Comparison of ENCODE assay signal across 14 cellular contexts in genomic region chr18:28365406-28365805, GRCh38.
DNase-seq lines count a peak whose midpoint lies in the region; ATAC-seq and TF ChIP-seq lines count a peak whose summit lies in the region.
"Had no signal": no experiment of that assay in that cellular context is flagged by ENCODE, and none has a peak within 500 bp of the region (broad histone marks: within the 10 kb centered on the region; RNA-seq: fewer than 3 reads in every experiment).

No MANE protein-coding gene starts in this region.

- peak; percentile 28 for DNase-seq in HS-5 (ENCODE audit: low read depth)
- peak; percentile 93 for DNase-seq in PC-3
- peak; percentile 86 for DNase-seq in epithelial cell of esophagus (ENCODE audit: low read depth)
- DNase-seq in renal cortical epithelial cell (ENCODE audit: low read depth): peak; percentile 80
- DNase-seq in BE2C: no peak
- DNase-seq in A172 (ENCODE audit: low spot score): no peak
- DNase-seq: activated CD4-positive, alpha-beta T cell treated with anti-CD3 and anti-CD28 coated beads, Interleukin-2, amount 10 ng/mL, durations not matched to agents 7 days and 5 days; erythroblast; NCI-H1048; T-helper 2 cell had no signal

- no peak overlapping the region for H3K4me3 ChIP-seq in PC-3 (ENCODE audit: low read length)
- H3K4me3 ChIP-seq in epithelial cell of esophagus (ENCODE audit: low read length): no peak overlapping the region
- H3K4me3 ChIP-seq in BE2C (ENCODE audit: low read depth, low read length): no peak overlapping the region
- H3K4me3 ChIP-seq: cardiac muscle cell, GM23338 had no signal

- intact Hi-C loops in PC-3 (cut with micrococcal nuclease): loop anchor here (5.0 to 10.0 kb wide), 3 partner anchors 188 to 799 kb away; partner anchors contain the start of gene CDH2

- H3K9me2 ChIP-seq in PC-3 (replicated peaks; ENCODE audit: low read length): no peaks in the 10 kb centered on the region

- H3K9ac ChIP-seq in PC-3 (ENCODE audit: low read length): no peak overlapping the region

- no peak for TF ChIP-seq CTCF in PC-3 (conservative IDR thresholded peaks at IDR 0.05; ENCODE audit: low read depth, low read length)
- TF ChIP-seq CTCF in epithelial cell of esophagus (IDR thresholded peaks at IDR 0.05; ENCODE audit: insufficient read depth, low read depth, low read length, missing control alignments): no peak
- no peak for TF ChIP-seq CTCF in BE2C (IDR thresholded peaks at IDR 0.05; ENCODE audit: low read depth, low read length)

- H3K9me3 ChIP-seq in PC-3 (ENCODE audit: low read length) (no peaks in the 10 kb centered on the region), BE2C (no peaks in the 10 kb centered on the region)

- no peaks in the 10 kb centered on the region for H3K79me2 ChIP-seq in PC-3 (ENCODE audit: low read length)

- CTCF ChIA-PET in PC-3 (lab: Charles Lee): no interaction called here

- no TSS peak for BruUV-seq in PC-3 (replicated peaks; lab: Mats Ljungman, UMichigan)

- no peaks in the 10 kb centered on the region for H3F3A ChIP-seq in PC-3 (ENCODE audit: low read length, unreplicated experiment)

- H3K36me3 ChIP-seq in PC-3 (ENCODE audit: low read depth, low read length) (no peaks in the 10 kb centered on the region), BE2C (no peaks in the 10 kb centered on the region)
- H3K36me3 ChIP-seq: cardiac muscle cell had no signal

- H3K27me3 ChIP-seq in PC-3 (ENCODE audit: low read length): no peaks in the 10 kb centered on the region
- H3K27me3 ChIP-seq in BE2C: no peaks in the 10 kb centered on the region
- H3K27me3 ChIP-seq: cardiac muscle cell had no signal

- POLR2A ChIA-PET in PC-3 (lab: Charles Lee; ENCODE audit: unreplicated experiment): no interaction called here

- H3K4me1 ChIP-seq in PC-3 (ENCODE audit: insufficient read depth, low read length) (peaks cover 23% of the 10 kb centered on the region), BE2C (no peaks in the 10 kb centered on the region)

- no peak overlapping the region for H2AFZ ChIP-seq in PC-3 (ENCODE audit: low read length)
- H2AFZ ChIP-seq: GM23338 had no signal

- peak overlapping the region; percentile 56 for H3K4me2 ChIP-seq in PC-3 (ENCODE audit: low read length)
- H3K4me2 ChIP-seq: GM23338 had no signal

- peak; percentile 80 for ATAC-seq in PC-3
- no peak for ATAC-seq in GM21737 (IDR thresholded peaks at IDR 0.05; ENCODE audit: unreplicated experiment)
- ATAC-seq: GM23338 had no signal

- H4K20me1 ChIP-seq in PC-3 (ENCODE audit: low read length): no peaks in the 10 kb centered on the region

- peak overlapping the region; percentile 53 for H3K27ac ChIP-seq in PC-3 (ENCODE audit: low read length)
- H3K27ac ChIP-seq: cardiac muscle cell, HL-60 had no signal

Comparison
In these comparisons a context has a peak if more than half of its experiments do, and no peak if none do; other contexts are left out.
1. DNase-seq: peak in HS-5 (single experiment), PC-3 (single experiment), epithelial cell of esophagus (single experiment) and renal cortical epithelial cell (single experiment); none in BE2C (single experiment) and A172 (single experiment).